ENCODE assay signal across 1 cellular context in genomic region chr9:129467004-129467588, GRCh38.
TF ChIP-seq lines count a peak whose summit lies in the region.

No MANE protein-coding gene starts in this region.

TF ChIP-seq in IMR-90, 13 proteins besides CTCF, POLR2A, EP300 and RAD21 (continued from another document):
- no peak for TF ChIP-seq SMC3 (IDR thresholded peaks at IDR 0.05; ENCODE audit: low read depth, low read length)
- TF ChIP-seq FOS (IDR thresholded peaks at IDR 0.05; ENCODE audit: low read depth, low read length): no peak
- no peak for TF ChIP-seq RCOR1 (IDR thresholded peaks at IDR 0.05; ENCODE audit: insufficient replicate concordance, low read length)
- TF ChIP-seq CHD1 (IDR thresholded peaks at IDR 0.05; ENCODE audit: low read depth, low read length): no peak
- TF ChIP-seq MAZ (IDR thresholded peaks at IDR 0.05; ENCODE audit: borderline replicate concordance, low read depth, low read length): no peak
- TF ChIP-seq, protein P1, sequence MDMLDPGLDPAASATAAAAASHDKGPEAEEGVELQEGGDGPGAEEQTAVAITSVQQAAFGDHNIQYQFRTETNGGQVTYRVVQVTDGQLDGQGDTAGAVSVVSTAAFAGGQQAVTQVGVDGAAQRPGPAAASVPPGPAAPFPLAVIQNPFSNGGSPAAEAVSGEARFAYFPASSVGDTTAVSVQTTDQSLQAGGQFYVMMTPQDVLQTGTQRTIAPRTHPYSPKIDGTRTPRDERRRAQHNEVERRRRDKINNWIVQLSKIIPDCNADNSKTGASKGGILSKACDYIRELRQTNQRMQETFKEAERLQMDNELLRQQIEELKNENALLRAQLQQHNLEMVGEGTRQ (IDR thresholded peaks at IDR 0.05; ENCODE audit: low read depth, low read length): no peak
- no peak for TF ChIP-seq BHLHE40 (IDR thresholded peaks at IDR 0.05; ENCODE audit: low read depth, low read length)
- no peak for TF ChIP-seq RFX5 (IDR thresholded peaks at IDR 0.05; ENCODE audit: low read depth, low read length)
- no peak for TF ChIP-seq NFE2L2 (IDR thresholded peaks at IDR 0.05; ENCODE audit: low read depth, low read length)
